29 cellular contexts compared by ENCODE assay signal in the genomic region with DNA sequence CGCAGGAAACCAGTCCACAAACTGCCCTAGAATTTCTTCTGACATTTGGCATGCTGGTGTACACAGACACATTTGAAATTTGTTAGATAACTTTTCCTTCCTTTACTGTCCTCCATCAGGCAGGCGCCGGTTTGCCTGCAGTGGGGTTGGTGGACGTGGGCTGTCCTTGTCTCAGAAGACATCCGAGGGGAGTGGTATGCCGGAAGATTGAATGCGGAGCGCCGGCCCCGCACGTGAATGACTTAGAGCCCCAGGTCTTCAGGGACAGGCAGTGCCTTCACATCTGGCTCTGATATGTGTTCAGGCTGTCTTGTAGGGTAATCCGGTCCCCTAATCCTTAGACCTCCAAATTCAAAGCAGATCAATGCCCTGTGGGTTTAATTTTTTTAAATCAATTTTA.
"Had no signal": no experiment of that assay in that cellular context is flagged by ENCODE, and none has a peak within 500 bp of the region (broad histone marks: within the 10 kb centered on the region; RNA-seq: fewer than 3 reads in every experiment).

No MANE protein-coding gene starts in this region.

- H3K9me3 Mint-ChIP-seq: activated CD4-positive, alpha-beta memory T cell treated with anti-CD3 and anti-CD28 coated beads, Interleukin-2, amount 10 ng/mL, durations not matched to agents 7 days and 5 days; activated naive CD4-positive, alpha-beta T cell treated with anti-CD3 and anti-CD28 coated beads for 36 hours; activated T-helper 17 cell treated with anti-CD3 and anti-CD28 coated beads, Interleukin-2, amount 50 U/mL, for 72 hours had no signal

- ATAC-seq: activated CD4-positive, alpha-beta T cell treated with anti-CD3 and anti-CD28 coated beads for 36 hours; activated T-helper 17 cell treated with anti-CD3 and anti-CD28 coated beads, Interleukin-2, amount 50 U/mL, for 72 hours; K562; Panc1 had no signal

- H3K4me3 Mint-ChIP-seq: activated CD4-positive, alpha-beta memory T cell treated with anti-CD3 and anti-CD28 coated beads, Interleukin-2, amount 10 ng/mL, durations not matched to agents 7 days and 5 days; activated CD4-positive, alpha-beta T cell treated with anti-CD3 and anti-CD28 coated beads for 36 hours; activated naive CD4-positive, alpha-beta T cell treated with anti-CD3 and anti-CD28 coated beads for 36 hours; activated naive CD8-positive, alpha-beta T cell; activated T-helper 17 cell treated with anti-CD3 and anti-CD28 coated beads, Interleukin-2, amount 50 U/mL, for 72 hours had no signal

- DNase-seq: activated CD4-positive, alpha-beta memory T cell treated with anti-CD3 and anti-CD28 coated beads, Interleukin-2, amount 10 ng/mL, durations not matched to agents 7 days and 5 days; activated CD4-positive, alpha-beta T cell treated with anti-CD3 and anti-CD28 coated beads for 36 hours; activated CD4-positive, alpha-beta T cell treated with anti-CD3 and anti-CD28 coated beads, Interleukin-2, amount 50 U/mL, for 1 hour; activated gamma-delta T cell; activated naive CD4-positive, alpha-beta T cell treated with anti-CD3 and anti-CD28 coated beads for 36 hours; activated T-cell treated with anti-CD3 and anti-CD28 coated beads for 4 hours; activated T-cell treated with anti-CD3 and anti-CD28 coated beads, Interleukin-2, amount 50 U/mL, for 48 hours; amygdala; brain microvascular endothelial cell; NCI-H1048; NCI-H1417 treated with DMSO at 0.1 percent for 48 hours; NCI-H1694; NCI-H2029; NCI-H2107; NCI-H2171 treated with DMSO at 0.1 percent for 48 hours; NCI-H345; NCI-H510A treated with DMSO at 0.1 percent for 48 hours; NCI-H748 treated with DMSO at 0.1 percent for 48 hours; OCI-M1; RPMI8226; SHP77; T-helper 2 cell; T1000 had no signal

- H3K27ac ChIP-seq: brain microvascular endothelial cell, cardiac muscle cell, VCaP had no signal

- H3K27me3 ChIP-seq: brain microvascular endothelial cell, cardiac muscle cell had no signal

- H3K36me3 Mint-ChIP-seq: activated naive CD8-positive, alpha-beta T cell had no signal

- H3K27ac Mint-ChIP-seq: activated CD4-positive, alpha-beta memory T cell treated with anti-CD3 and anti-CD28 coated beads, Interleukin-2, amount 10 ng/mL, durations not matched to agents 7 days and 5 days; activated CD4-positive, alpha-beta T cell treated with anti-CD3 and anti-CD28 coated beads for 36 hours; activated naive CD4-positive, alpha-beta T cell treated with anti-CD3 and anti-CD28 coated beads for 36 hours; activated T-helper 17 cell treated with anti-CD3 and anti-CD28 coated beads, Interleukin-2, amount 50 U/mL, for 72 hours had no signal

- H3K27me3 Mint-ChIP-seq: activated CD4-positive, alpha-beta memory T cell treated with anti-CD3 and anti-CD28 coated beads, Interleukin-2, amount 10 ng/mL, durations not matched to agents 7 days and 5 days; activated CD4-positive, alpha-beta T cell treated with anti-CD3 and anti-CD28 coated beads for 36 hours; activated naive CD8-positive, alpha-beta T cell; activated T-helper 17 cell treated with anti-CD3 and anti-CD28 coated beads, Interleukin-2, amount 50 U/mL, for 72 hours had no signal
